In genomic region chr14:50399251-50400032, GRCh38 we compare ENCODE assay signal across 9 cellular contexts. TPM values are rescaled to one million over a fixed set of nuclear protein-coding genes. Genes with fewer than 3 reads are reported as not detected.
DNase-seq lines count a peak whose midpoint lies in the region; ATAC-seq and TF ChIP-seq lines count a peak whose summit lies in the region.
"Had no signal": no experiment of that assay in that cellular context is flagged by ENCODE, and none has a peak within 500 bp of the region (broad histone marks: within the 10 kb centered on the region; RNA-seq: fewer than 3 reads in every experiment).

No MANE protein-coding gene starts in this region.

- H4K91ac ChIP-seq in neuronal stem cell (ENCODE audit: low read depth, low read length, poor library complexity), result no peak overlapping the region

- H3K4me1 ChIP-seq in tibial artery (peaks cover 0 to 38% (median 25%) of the 10 kb centered on the region in 4 donors), neuronal stem cell (ENCODE audit: control insufficient read depth in 2 of 2, insufficient read depth in 1 of 2, low read depth in 1 of 2, low read length in 2 of 2) (peaks cover 4 to 5% of the 10 kb centered on the region in 2 donors)

- H3K4ac ChIP-seq in neuronal stem cell (ENCODE audit: low read length), result no peak overlapping the region

- no peak overlapping the region for H4K8ac ChIP-seq in neuronal stem cell (ENCODE audit: low read depth, low read length)

- H2BK120ac ChIP-seq in neuronal stem cell (ENCODE audit: low read depth, low read length), result no peak overlapping the region

- H3K18ac ChIP-seq in neuronal stem cell (ENCODE audit: low read length), result no peak overlapping the region

- no peak overlapping the region for H2AK5ac ChIP-seq in neuronal stem cell (ENCODE audit: low read depth, low read length)

- no peak overlapping the region for H2BK5ac ChIP-seq in neuronal stem cell (ENCODE audit: low read length)

- H3K9me3 ChIP-seq in tibial artery (no peaks in the 10 kb centered on the region), neuronal stem cell (replicated peaks in 1 of 2; ENCODE audit: control insufficient read depth in 2 of 2, insufficient read depth in 1 of 2, low read depth in 1 of 2, low read length in 2 of 2) (no peaks in the 10 kb centered on the region)

- ATAC-seq in GM18909 (IDR thresholded peaks at IDR 0.05; ENCODE audit: poor library complexity, unreplicated experiment), result no peak

- no peak overlapping the region for H2BK15ac ChIP-seq in neuronal stem cell (ENCODE audit: low read length)

- no CpG with 5 or more reads among the region's 6 CpGs for WGBS in neuronal stem cell (ENCODE audit: extremely low coverage in 2 of 2, insufficient read length in 2 of 2, insufficient replicate concordance in 1 of 2), 2 donors

- peak; percentile 43 for DNase-seq in NCI-H2196 (lab: John Stamatoyannopoulos, UW; ENCODE audit: unreplicated experiment)
- DNase-seq in NCI-H2196 treated with DMSO at 0.1 percent for 48 hours (lab: John Stamatoyannopoulos, UW; ENCODE audit: unreplicated experiment), result no peak
- peak; percentile 8 to 26 for DNase-seq in SHP77 (lab: John Stamatoyannopoulos, UW)
- DNase-seq in glomerular visceral epithelial cell (ENCODE audit: extremely low spot score), result peak; percentile 88
- peak; percentile 55 to 75 for DNase-seq in tibial artery
- DNase-seq in COLO829 (ENCODE audit: low spot score), result no peak
- DNase-seq in neuronal stem cell (ENCODE audit: low spot score), result no peak

- H2BK12ac ChIP-seq in neuronal stem cell (ENCODE audit: low read length), result no peak overlapping the region

- no peak overlapping the region for H2AFZ ChIP-seq in neuronal stem cell (ENCODE audit: low read length)

- no peak for TF ChIP-seq CTCF in tibial artery (IDR thresholded peaks at IDR 0.05)

- H3K23ac ChIP-seq in neuronal stem cell (ENCODE audit: low read depth, low read length, poor library complexity), result no peak overlapping the region

- no peaks in the 10 kb centered on the region for H3K27me3 ChIP-seq in tibial artery
- no peaks in the 10 kb centered on the region for H3K27me3 ChIP-seq in neuronal stem cell (ENCODE audit: control insufficient read depth in 3 of 3, insufficient read depth in 3 of 3, low read depth in 1 of 3, low read length in 3 of 3)

- no peak overlapping the region for H3K9ac ChIP-seq in neuronal stem cell (ENCODE audit: low read depth, low read length, poor library complexity)

- intact Hi-C loops in tibial artery (cut with DNase I; ENCODE audit: low total_unique reads), result loop anchor here (10.0 kb wide), 1 partner anchor 65 kb away; no protein-coding TSS in a partner anchor

- H3K4me3 ChIP-seq in tibial artery, result no peak overlapping the region
- no peak overlapping the region for H3K4me3 ChIP-seq in neuronal stem cell (ENCODE audit: low read length in 2 of 2)
- H3K4me3 ChIP-seq: smooth muscle cell had no signal

- no peak overlapping the region for H3K4me2 ChIP-seq in neuronal stem cell (ENCODE audit: insufficient read depth, low read length, poor library complexity, severe bottlenecking)
- H3K4me2 ChIP-seq: smooth muscle cell had no signal

- no peaks in the 10 kb centered on the region for H3K36me3 ChIP-seq in tibial artery
- no peaks in the 10 kb centered on the region for H3K36me3 ChIP-seq in neuronal stem cell (replicated peaks in 1 of 2; ENCODE audit: control insufficient read depth in 2 of 2, insufficient read depth in 2 of 2, low read length in 2 of 2)

- peak overlapping the region; percentile 39 to 50 for H3K27ac ChIP-seq in tibial artery
- H3K27ac ChIP-seq in neuronal stem cell (replicated peaks; ENCODE audit: low read length), result no peak overlapping the region

- no peaks in the 10 kb centered on the region for H3K79me1 ChIP-seq in neuronal stem cell (ENCODE audit: low read depth, low read length)

- no peak overlapping the region for H3K14ac ChIP-seq in neuronal stem cell (ENCODE audit: low read length)

RNA-seq across cellular contexts. Expression of gene CDKL1, which starts 2.8 kb away (rescaled TPM):
- 1.5 TPM for polyA plus RNA-seq in neuronal stem cell (2013, experiment 1 of 2)
- 3.0 TPM for polyA plus RNA-seq in neuronal stem cell (2013, experiment 2 of 2)

Comparison
In these comparisons a context has a peak if more than half of its experiments do, and no peak if none do; other contexts are left out.
1. DNase-seq: peak in NCI-H2196 (single experiment), SHP77 (2 of 2), glomerular visceral epithelial cell (single experiment) and tibial artery (2 of 2); none in NCI-H2196 treated with DMSO at 0.1 percent for 48 hours (single experiment), COLO829 (single experiment) and neuronal stem cell (single experiment).